In the genomic region with DNA sequence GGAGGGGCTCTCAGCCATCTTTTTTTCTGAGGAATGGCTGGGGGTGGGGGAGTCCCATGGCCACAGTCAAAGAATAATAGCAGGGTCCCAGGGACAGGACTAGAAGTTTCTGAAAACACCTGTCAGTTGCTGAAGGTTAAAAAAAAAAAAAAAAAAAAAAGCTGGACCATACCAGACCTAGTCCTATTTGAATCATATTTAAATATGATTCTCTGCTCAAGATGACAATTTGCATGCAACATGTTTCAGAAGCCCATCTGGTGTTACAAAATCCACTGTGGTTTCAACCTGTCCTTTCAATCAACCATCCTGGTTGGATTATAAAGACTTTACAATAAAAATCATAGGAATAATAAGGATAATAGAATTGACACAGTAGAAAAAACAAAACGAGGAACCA, we compare ENCODE assay signal across 3 cellular contexts.
"Had no signal": no experiment of that assay in that cellular context is flagged by ENCODE, and none has a peak within 500 bp of the region (broad histone marks: within the 10 kb centered on the region; RNA-seq: fewer than 3 reads in every experiment).

No MANE protein-coding gene starts in this region.

- H3K4me3 ChIP-seq: hepatocyte, lung had no signal

- DNase-seq: kidney had no signal
